In genomic region chr3:54121404-54122045, GRCh38 we compare ENCODE assay signal across 11 cellular contexts. TPM values are rescaled to one million over a fixed set of nuclear protein-coding genes. Genes with fewer than 3 reads are reported as not detected.
DNase-seq lines count a peak whose midpoint lies in the region; ATAC-seq and TF ChIP-seq lines count a peak whose summit lies in the region.
"Had no signal": no experiment of that assay in that cellular context is flagged by ENCODE, and none has a peak within 500 bp of the region (broad histone marks: within the 10 kb centered on the region; RNA-seq: fewer than 3 reads in every experiment).

No MANE protein-coding gene starts in this region.

- no peak overlapping the region for H3K9ac ChIP-seq in H9 (ENCODE audit: extremely low read depth, insufficient read length, low read length)

- peaks cover under 1 to 2% (median 1%) of the 10 kb centered on the region in 3 experiments; a peak in 6 of 7 replicates for H3K36me3 Mint-ChIP-seq in H9 (ENCODE audit: insufficient read depth in 1 of 3, low read depth in 3 of 3)
- H3K36me3 Mint-ChIP-seq: activated naive CD8-positive, alpha-beta T cell treated with anti-CD3 and anti-CD28 coated beads, Interleukin-2, amount 10 ng/mL, durations not matched to agents 7 days and 5 days had no signal

- H3K27me3 ChIP-seq in H9 (ENCODE audit: insufficient read depth, low read length), result peaks cover 33% of the 10 kb centered on the region

- H3K14ac ChIP-seq in H9 (ENCODE audit: insufficient read depth, low read length), result no peak overlapping the region; the same call in none of the 2 replicates

- H2BK12ac ChIP-seq in H9 (ENCODE audit: insufficient read length, low read depth, low read length), result no peak overlapping the region

- no CpG with 5 or more reads among the region's 71 CpGs for WGBS in H9 (ENCODE audit: extremely low coverage, insufficient read length, low lambda C conversion rate)

- no peak overlapping the region for H4K8ac ChIP-seq in H9 (replicated peaks; ENCODE audit: insufficient read length, low read depth, low read length)

- H3K27ac ChIP-seq in H9 (ENCODE audit: insufficient read length, low read depth, low read length), result no peak overlapping the region
- peak overlapping the region; percentile 25 to 84 for H3K27ac ChIP-seq in coronary artery

- H2BK5ac ChIP-seq in H9 (ENCODE audit: insufficient read length, low read length), result no peak overlapping the region

- intact Hi-C loops in mucosa of descending colon (cut with DNase I, micrococcal nuclease), result no loop called here

- no peak overlapping the region for H4K5ac ChIP-seq in H9 (ENCODE audit: insufficient read length, low read depth, low read length)

- in situ Hi-C loops in ACHN (cut with HindIII; ENCODE audit: low pct_ligation_motif_present, low pct_unique_long_range_greater_than_20kb, low sequenced_read_pairs), result no loop called here

- no peaks in the 10 kb centered on the region for H3K79me2 ChIP-seq in H9 (ENCODE audit: insufficient read depth, low read length)

- H3K23ac ChIP-seq in H9 (ENCODE audit: insufficient read length, low read depth, low read length), result no peak overlapping the region

- H2BK120ac ChIP-seq in H9 (ENCODE audit: low read depth, low read length, poor library complexity, severe bottlenecking), result no peak overlapping the region

- DNase-seq in ACHN (peak; percentile 62), H9 (no peak), coronary artery (ENCODE audit: low spot score) (no peak), mucosa of descending colon (no peak), NCI-H1092 (lab: John Stamatoyannopoulos, UW) (no peak)
- no peak for DNase-seq in stimulated activated naive CD4-positive, alpha-beta T cell treated with Interleukin-2 at 50 U/mL for 16 hours (lab: John Stamatoyannopoulos, UW)
- DNase-seq in activated naive CD4-positive, alpha-beta T cell treated with Interleukin-2 at 50 U/mL for 16 hours, result no peak
- DNase-seq: activated naive CD8-positive, alpha-beta T cell treated with anti-CD3 and anti-CD28 coated beads, Interleukin-2, amount 10 ng/mL, durations not matched to agents 7 days and 5 days; DND-41 had no signal

- H3K56ac ChIP-seq in H9 (ENCODE audit: insufficient read length, low read depth, low read length), result no peak overlapping the region

- no peak overlapping the region for H3K18ac ChIP-seq in H9 (ENCODE audit: insufficient read length, low read depth, low read length)

- no peak overlapping the region for H4K91ac ChIP-seq in H9 (ENCODE audit: insufficient read length, low read depth, low read length)

- H2BK20ac ChIP-seq in H9 (ENCODE audit: low read depth, low read length, poor library complexity, severe bottlenecking), result no peak overlapping the region

- H3K4me2 ChIP-seq in H9 (ENCODE audit: insufficient read depth, insufficient read length, low read length), result peak overlapping the region; percentile 61

- H3K23me2 ChIP-seq in H9 (ENCODE audit: insufficient read length, low read depth, low read length, poor library complexity, severe bottlenecking), result peaks cover 23% of the 10 kb centered on the region

- ATAC-seq in mucosa of descending colon (peak; percentile 32), HG02938 (IDR thresholded peaks at IDR 0.05; ENCODE audit: unreplicated experiment) (no peak)
- ATAC-seq: K562 had no signal

- H3K36me3 ChIP-seq in mucosa of descending colon (ENCODE audit: low read depth), result no peaks in the 10 kb centered on the region

- H3K79me1 ChIP-seq in H9 (ENCODE audit: insufficient read depth, low read depth, low read length, poor library complexity, severe bottlenecking), result no peaks in the 10 kb centered on the region

- no peak overlapping the region for H2AK5ac ChIP-seq in H9 (ENCODE audit: insufficient read length, low read length)

- H3K4me1 ChIP-seq in H9 (ENCODE audit: insufficient read depth, low read length) (no peaks in the 10 kb centered on the region), mucosa of descending colon (ENCODE audit: low read depth) (peaks cover 13% of the 10 kb centered on the region)

- peak overlapping the region; percentile 64 to 85 for H3K4me3 Mint-ChIP-seq in H9
- H3K4me3 Mint-ChIP-seq: activated naive CD8-positive, alpha-beta T cell treated with anti-CD3 and anti-CD28 coated beads, Interleukin-2, amount 10 ng/mL, durations not matched to agents 7 days and 5 days had no signal

- H3K4ac ChIP-seq in H9 (ENCODE audit: low read depth, low read length), result no peak overlapping the region

- H2BK15ac ChIP-seq in H9 (ENCODE audit: low read depth, low read length), result no peak overlapping the region

- H2AFZ ChIP-seq in H9 (ENCODE audit: low read length), result no peak overlapping the region

- H3K9me3 ChIP-seq in H9 (ENCODE audit: control insufficient read depth, low read depth, low read length), result no peaks in the 10 kb centered on the region
- H3K9me3 ChIP-seq in mucosa of descending colon, result no peaks in the 10 kb centered on the region

- peaks cover 15 to 25% of the 10 kb centered on the region in 2 experiments for H3K4me1 Mint-ChIP-seq in H9

- TF ChIP-seq CTCF in H9 (conservative IDR thresholded peaks at IDR 0.05) (no peak), coronary artery (IDR thresholded peaks at IDR 0.05) (no peak), mucosa of descending colon (IDR thresholded peaks at IDR 0.05) (no peak)

- no peak overlapping the region for H3T11ph ChIP-seq in H9 (ENCODE audit: low read length)

- H3K27ac Mint-ChIP-seq in H9, result no peak overlapping the region
- H3K27ac Mint-ChIP-seq: activated naive CD8-positive, alpha-beta T cell treated with anti-CD3 and anti-CD28 coated beads, Interleukin-2, amount 10 ng/mL, durations not matched to agents 7 days and 5 days had no signal

- H3K27me3 Mint-ChIP-seq in H9 (ENCODE audit: low read depth), result peaks cover 88% of the 10 kb centered on the region

- H4K20me1 ChIP-seq in H9 (ENCODE audit: control insufficient read depth, insufficient read depth, insufficient read length), result no peaks in the 10 kb centered on the region

- H3K9me3 Mint-ChIP-seq in H9, result peaks cover 2% of the 10 kb centered on the region in 2 experiments; a peak in 4 of 5 replicates

- H3K4me3 ChIP-seq in coronary artery, result peak overlapping the region; percentile 93
- no peak overlapping the region for H3K4me3 ChIP-seq in mucosa of descending colon
- H3K4me3 ChIP-seq: K562 had no signal

RNA-seq across cellular contexts. Expression of gene CACNA2D3, which starts 0.8 kb away (rescaled TPM):
- total RNA-seq in H9 (2021) (3.0 and 3.2 TPM in 2 replicates), mucosa of descending colon (1 to 10 TPM in 1 of 3 donors, under 1 TPM in 2; 0.34 to 3.5 (median 0.55) TPM)
- total RNA-seq: activated naive CD8-positive, alpha-beta T cell treated with anti-CD3 and anti-CD28 coated beads, Interleukin-2, amount 10 ng/mL, durations not matched to agents 7 days and 5 days; K562 had no signal
